In the genomic region with DNA sequence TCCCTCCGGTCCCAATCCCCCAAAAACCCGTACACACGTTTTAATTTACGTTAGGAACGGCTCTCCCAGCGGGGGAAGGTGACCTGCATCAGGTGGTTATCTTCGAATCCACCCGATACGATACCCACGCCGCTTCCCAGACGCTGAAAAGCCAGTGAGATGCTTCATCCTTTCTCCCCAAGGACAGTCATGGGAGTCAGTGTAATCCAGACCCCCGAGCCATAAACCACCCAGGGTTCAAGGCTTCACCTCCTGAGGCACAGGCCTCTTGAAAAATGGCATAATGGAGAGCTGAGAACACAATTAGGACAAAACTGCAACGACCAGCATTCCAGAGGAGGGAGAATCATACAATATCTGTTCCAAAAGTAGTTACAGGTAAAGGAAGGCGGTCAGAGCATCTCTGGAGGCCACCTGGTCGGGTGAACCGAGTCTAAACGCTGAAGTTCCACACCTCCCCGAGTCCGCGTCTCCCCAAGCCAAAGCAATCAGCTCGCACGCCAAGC, we compare ENCODE assay signal across 8 cellular contexts.
DNase-seq lines count a peak whose midpoint lies in the region; ATAC-seq and TF ChIP-seq lines count a peak whose summit lies in the region.

No MANE protein-coding gene starts in this region.

- H3K36me3 Mint-ChIP-seq in effector memory CD8-positive, alpha-beta T cell (ENCODE audit: insufficient read depth), result peaks cover 13% of the 10 kb centered on the region
- H3K36me3 Mint-ChIP-seq in nephron progenitor cell (ENCODE audit: low read depth), result peaks cover 5% of the 10 kb centered on the region

- no peak for ATAC-seq in effector memory CD8-positive, alpha-beta T cell (replicated peaks)
- no peak for ATAC-seq in HG03460 (IDR thresholded peaks at IDR 0.05; ENCODE audit: unreplicated experiment)
- no peak for ATAC-seq in HG02852 (IDR thresholded peaks at IDR 0.05; ENCODE audit: unreplicated experiment)

- H3K27me3 Mint-ChIP-seq in effector memory CD8-positive, alpha-beta T cell, result peaks cover 0 to 7% of the 10 kb centered on the region in 2 donors
- peaks cover 6% of the 10 kb centered on the region for H3K27me3 Mint-ChIP-seq in nephron progenitor cell (ENCODE audit: low read depth, poor library complexity)

- TF ChIP-seq CTCF in nephron progenitor cell (IDR thresholded peaks at IDR 0.05), result no peak

- H3K27ac Mint-ChIP-seq in effector memory CD8-positive, alpha-beta T cell, result peak overlapping the region; percentile 94 to 95
- peak overlapping the region; percentile 98 for H3K27ac Mint-ChIP-seq in nephron progenitor cell

- H3K4me1 Mint-ChIP-seq in effector memory CD8-positive, alpha-beta T cell (ENCODE audit: low read depth in 2 of 2), result peaks cover 41 to 53% of the 10 kb centered on the region in 2 donors
- H3K4me1 Mint-ChIP-seq in nephron progenitor cell, result peaks cover 45% of the 10 kb centered on the region

- DNase-seq in NCI-H510A treated with DMSO at 0.1 percent for 48 hours (lab: John Stamatoyannopoulos, UW) (peak; percentile 42), NCI-H510A (lab: John Stamatoyannopoulos, UW) (no peak), NCI-H526 (lab: John Stamatoyannopoulos, UW) (peak; percentile 6 to 49), nephron progenitor cell (peak; percentile 22), dedifferentiated amniotic fluid mesenchymal stem cell (ENCODE audit: extremely low spot score) (no peak)
- peak in 1 of 3 experiments; percentile 5 for DNase-seq in effector memory CD8-positive, alpha-beta T cell

- no peaks in the 10 kb centered on the region for H3K9me3 Mint-ChIP-seq in effector memory CD8-positive, alpha-beta T cell
- no peaks in the 10 kb centered on the region for H3K9me3 Mint-ChIP-seq in nephron progenitor cell

- H3K4me3 Mint-ChIP-seq in effector memory CD8-positive, alpha-beta T cell, result peak overlapping the region; percentile 80 to 85
- peak overlapping the region; percentile 98 for H3K4me3 Mint-ChIP-seq in nephron progenitor cell

Comparison
In these comparisons a context has a peak if more than half of its experiments do, and no peak if none do; other contexts are left out.
1. DNase-seq: peak in NCI-H510A treated with DMSO at 0.1 percent for 48 hours (single experiment), NCI-H526 (2 of 2) and nephron progenitor cell (single experiment); none in NCI-H510A (single experiment) and dedifferentiated amniotic fluid mesenchymal stem cell (single experiment).